12 cellular contexts compared by ENCODE assay signal in the genomic region with DNA sequence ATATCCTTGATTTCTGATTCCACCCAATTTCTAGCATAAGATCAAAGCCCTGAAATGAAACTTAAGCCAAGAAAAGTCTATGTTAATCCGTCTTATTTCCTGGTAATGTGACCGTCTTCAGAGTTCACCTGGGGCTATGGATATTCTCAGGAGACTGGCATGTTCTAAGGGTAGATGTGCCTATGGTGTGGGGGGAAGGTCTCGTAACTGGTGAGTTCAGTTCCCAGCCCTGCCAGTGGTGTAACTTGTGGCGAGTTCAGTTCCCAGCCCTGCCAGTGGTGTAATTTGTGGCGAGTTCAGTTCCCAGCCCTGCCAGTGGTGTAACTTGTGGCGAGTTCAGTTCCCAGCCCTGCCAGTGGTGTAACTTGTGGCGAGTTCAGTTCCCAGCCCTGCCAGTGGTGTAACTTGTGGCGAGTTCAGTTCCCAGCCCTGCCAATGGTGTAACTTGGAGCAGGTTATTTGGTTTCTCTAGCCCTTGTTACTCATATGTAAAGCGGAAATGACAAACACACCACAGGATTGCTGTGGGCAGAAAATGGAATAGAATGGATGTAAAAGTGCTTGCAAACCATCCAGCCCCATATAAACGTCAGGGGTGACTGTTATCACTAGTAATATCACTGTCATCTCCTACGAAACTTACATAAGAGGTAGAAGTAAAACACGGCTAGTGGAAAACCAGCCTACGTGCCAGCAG. TPM values are rescaled to one million over a fixed set of nuclear protein-coding genes. Genes with fewer than 3 reads are reported as not detected.
DNase-seq lines count a peak whose midpoint lies in the region; ATAC-seq and TF ChIP-seq lines count a peak whose summit lies in the region.
"Had no signal": no experiment of that assay in that cellular context is flagged by ENCODE, and none has a peak within 500 bp of the region (broad histone marks: within the 10 kb centered on the region; RNA-seq: fewer than 3 reads in every experiment).

No MANE protein-coding gene starts in this region.

- H3K27me3 Mint-ChIP-seq in glutamatergic neuron (ENCODE audit: unreplicated experiment), result no peaks in the 10 kb centered on the region

- TF ChIP-seq EP300 in stomach (IDR thresholded peaks at IDR 0.05), result no peak

- H3K27ac Mint-ChIP-seq in glutamatergic neuron (ENCODE audit: unreplicated experiment), result no peak overlapping the region
- H3K27ac Mint-ChIP-seq: neural progenitor cell had no signal

- H3K4me3 Mint-ChIP-seq in glutamatergic neuron (ENCODE audit: unreplicated experiment), result no peak overlapping the region
- H3K4me3 Mint-ChIP-seq: neural progenitor cell had no signal

- DNase-seq in AG08396 (ENCODE audit: low spot score) (peak; percentile 32), GF-D8 (lab: John Stamatoyannopoulos, UW) (peak; percentile 96), RKO (ENCODE audit: low spot score) (peak; percentile 31), fibroblast of mammary gland (ENCODE audit: low read depth) (peak; percentile 74), glutamatergic neuron (no peak), ecto neural progenitor cell (ENCODE audit: low spot score) (no peak), psoas muscle (no peak), stomach (no peak)
- DNase-seq: Karpas-422, left colon, RPMI8226 had no signal

- H3K36me3 ChIP-seq in psoas muscle (ENCODE audit: insufficient read depth in 1 of 2, low read depth in 1 of 2), result peaks cover 20 to 56% of the 10 kb centered on the region in 2 donors
- H3K36me3 ChIP-seq in stomach, result peaks cover 20 to 76% (median 73%) of the 10 kb centered on the region in 4 donors
- H3K36me3 ChIP-seq: neural progenitor cell had no signal

- no peaks in the 10 kb centered on the region for H3K4me1 Mint-ChIP-seq in glutamatergic neuron (ENCODE audit: low read depth, unreplicated experiment)

- H3K4me1 ChIP-seq in psoas muscle, result peaks cover 2% of the 10 kb centered on the region
- H3K4me1 ChIP-seq in stomach, result no peaks in the 10 kb centered on the region
- H3K4me1 ChIP-seq: neural progenitor cell had no signal

- ATAC-seq in psoas muscle, result no peak
- ATAC-seq: left colon had no signal

- peaks cover 2% of the 10 kb centered on the region for H3K9me3 Mint-ChIP-seq in glutamatergic neuron (ENCODE audit: unreplicated experiment)

- 85 to 94% (median 90%) methylated on average over 12 to 13 of the region's 13 CpGs for WGBS in psoas muscle, 3 donors
- 78 to 91% (median 88%) methylated on average over 12 to 13 of the region's 13 CpGs for WGBS in stomach, 5 donors

- no peak overlapping the region for H3K4me3 ChIP-seq in fibroblast of mammary gland (ENCODE audit: control insufficient read depth, low read depth, low read length)
- no peak overlapping the region for H3K4me3 ChIP-seq in psoas muscle
- H3K4me3 ChIP-seq in stomach, result no peak overlapping the region
- H3K4me3 ChIP-seq: neural progenitor cell had no signal

- peaks cover 18% of the 10 kb centered on the region for H3K36me3 Mint-ChIP-seq in glutamatergic neuron (ENCODE audit: unreplicated experiment)

- no peak for TF ChIP-seq POLR2A in stomach (IDR thresholded peaks at IDR 0.05)

- no peak for TF ChIP-seq CTCF in fibroblast of mammary gland (conservative IDR thresholded peaks at IDR 0.05; ENCODE audit: control insufficient read depth, insufficient read depth, low read depth, low read length)
- no peak for TF ChIP-seq CTCF in glutamatergic neuron (IDR thresholded peaks at IDR 0.05; ENCODE audit: partially characterized antibody, unreplicated experiment)
- no peak for TF ChIP-seq CTCF in psoas muscle (IDR thresholded peaks at IDR 0.05)
- no peak for TF ChIP-seq CTCF in stomach (IDR thresholded peaks at IDR 0.05)

- H3K9me3 ChIP-seq in psoas muscle (no peaks in the 10 kb centered on the region), stomach (no peaks in the 10 kb centered on the region)

- intact Hi-C loops in psoas muscle (cut with DNase I) (no loop called here), stomach (cut with DNase I; ENCODE audit: low total_unique reads) (no loop called here)

- no peaks in the 10 kb centered on the region for H3K27me3 ChIP-seq in psoas muscle (ENCODE audit: insufficient read depth in 3 of 3, low read length in 2 of 3)
- no peaks in the 10 kb centered on the region for H3K27me3 ChIP-seq in stomach
- H3K27me3 ChIP-seq: neural progenitor cell had no signal

- H3K27ac ChIP-seq in psoas muscle (no peak overlapping the region), stomach (no peak overlapping the region)
- H3K27ac ChIP-seq: neural progenitor cell had no signal

RNA-seq across cellular contexts. Expression of a gene that starts 30.4 kb away (rescaled TPM):
- total RNA-seq in glutamatergic neuron (ENCODE audit: unreplicated experiment) (not detected), psoas muscle (under 1 TPM in 1 of 4 donors, not detected in 3; 0.39 TPM), stomach (under 1 TPM in 1 of 5 donors, not detected in 4; 0.92 TPM)
- polyA plus RNA-seq in psoas muscle (under 1 TPM; 0.31 to 0.44 (median 0.40) TPM), stomach (under 1 TPM in 1 of 3 donors, not detected in 2; 0.43 TPM)

RNA-seq across cellular contexts. Expression of a gene that starts 35.6 kb away (rescaled TPM):
- total RNA-seq in glutamatergic neuron (ENCODE audit: unreplicated experiment) (1.2 TPM), psoas muscle (1 to 10 TPM in 1 of 4 donors, under 1 TPM in 2, not detected in 1; 0.38 to 1.1 (median 0.43) TPM), stomach (not detected)
- polyA plus RNA-seq in psoas muscle (under 1 TPM in 2 of 3 donors, not detected in 1; 0.25 to 0.34 TPM), stomach (1 to 10 TPM in 1 of 3 donors, under 1 TPM in 1, not detected in 1; 0.38 to 2.7 TPM)
- total RNA-seq: left colon had no signal

RNA-seq across cellular contexts. Expression of a gene that starts 40.8 kb away (rescaled TPM):
- total RNA-seq in glutamatergic neuron (ENCODE audit: unreplicated experiment), result 37.0 TPM
- 10 to 100 TPM; 58.8 to 98.4 (median 70.0) TPM for total RNA-seq in psoas muscle
- polyA plus RNA-seq in psoas muscle, result 10 to 100 TPM; 28.4 to 88.2 (median 35.6) TPM
- 100 to 1,000 TPM in 1 of 5 donors, 10 to 100 TPM in 4; 25.2 to 127 (median 58.7) TPM for total RNA-seq in stomach
- 10 to 100 TPM; 11.8 to 24.7 (median 19.4) TPM for polyA plus RNA-seq in stomach

Comparison
In these comparisons a context has a peak if more than half of its experiments do, and no peak if none do; other contexts are left out.
1. DNase-seq: peak in AG08396 (single experiment), GF-D8 (single experiment), RKO (single experiment) and fibroblast of mammary gland (single experiment); none in glutamatergic neuron (single experiment), ecto neural progenitor cell (single experiment), psoas muscle (0 of 2) and stomach (single experiment).